ENCODE assay signal across 11 cellular contexts in genomic region chr20:54197621-54198604, GRCh38. TPM values are rescaled to one million over a fixed set of nuclear protein-coding genes. Genes with fewer than 3 reads are reported as not detected.
A peak's percentile ranks its signal among the peaks of the same experiment; 100 is the strongest.
DNase-seq lines count a peak whose midpoint lies in the region; ATAC-seq, FAIRE-seq and TF ChIP-seq lines count a peak whose summit lies in the region.
"Had no signal": no experiment of that assay in that cellular context is flagged by ENCODE, and none has a peak within 500 bp of the region (broad histone marks: within the 10 kb centered on the region; RNA-seq: fewer than 3 reads in every experiment).

No MANE protein-coding gene starts in this region.

- POLR2A ChIA-PET in Caco-2 (lab: Charles Lee) (no interaction called here), T-cell (lab: Charles Lee) (interaction anchor here in 1 of 2 donors (1.2 kb wide), 1 partner anchor 10 kb away, joined by 3 read pairs; the partner anchor contains the start of gene PFDN4)

- H3K9me3 Mint-ChIP-seq in Caco-2 (ENCODE audit: unreplicated experiment) (no peaks in the 10 kb centered on the region), T-cell (no peaks in the 10 kb centered on the region)
- H3K9me3 Mint-ChIP-seq: nephron progenitor cell had no signal

- no peak overlapping the region for H3K9ac ChIP-seq in keratinocyte (ENCODE audit: control insufficient read depth, extremely low read depth, insufficient read depth, low read length)

- H3K27ac ChIP-seq in keratinocyte (ENCODE audit: control insufficient read depth, insufficient read depth, low read length), result no peak overlapping the region
- H3K27ac ChIP-seq: colonic mucosa, HL-60 had no signal

- H3K36me3 ChIP-seq in Caco-2 (ENCODE audit: control insufficient read depth, insufficient read depth, low read length), result no peaks in the 10 kb centered on the region
- H3K36me3 ChIP-seq in keratinocyte (ENCODE audit: control insufficient read depth in 2 of 2, extremely low read depth in 1 of 2, insufficient read depth in 2 of 2, low read length in 2 of 2), result no peaks in the 10 kb centered on the region
- H3K36me3 ChIP-seq: colonic mucosa had no signal

- H3K4me1 Mint-ChIP-seq in Caco-2 (ENCODE audit: low read depth, unreplicated experiment) (peaks cover 11% of the 10 kb centered on the region), T-cell (no peaks in the 10 kb centered on the region)

- no peak overlapping the region for H3K4me2 ChIP-seq in keratinocyte (ENCODE audit: control insufficient read depth, extremely low read depth, insufficient read depth, low read depth, low read length)

- CTCF ChIA-PET in Caco-2 (lab: Charles Lee) (interaction anchor here (1.0 to 6.0 kb wide), 4 partner anchors 10 to 169 kb away, joined by 3 to 84 read pairs (median 12); partner anchors contain the start of gene PFDN4), T-cell (lab: Charles Lee) (interaction anchor here in 1 of 2 donors (0.6 to 1.4 kb wide), 7 partner anchors 17 to 1957 kb away, joined by 3 to 6 read pairs (median 3); no protein-coding TSS in a partner anchor)

- H3K4me3 Mint-ChIP-seq in Caco-2 (ENCODE audit: unreplicated experiment), result no peak overlapping the region
- no peak overlapping the region for H3K4me3 Mint-ChIP-seq in T-cell
- H3K4me3 Mint-ChIP-seq: nephron progenitor cell had no signal

- peak in 1 of 2 experiments; percentile 59 for DNase-seq in Caco-2
- DNase-seq in HuH-7 (ENCODE audit: low spot score), result peak; percentile 41
- no peak for DNase-seq in keratinocyte (ENCODE audit: low read depth, low spot score)
- DNase-seq in T-cell, result no peak
- DNase-seq in left cardiac atrium, result no peak
- DNase-seq: colonic mucosa, nephron progenitor cell had no signal

- intact Hi-C loops in Caco-2 (cut with micrococcal nuclease; ENCODE audit: unreplicated experiment), result loop anchor here (2.0 to 5.0 kb wide), 2 partner anchors 65 to 621 kb away; no protein-coding TSS in a partner anchor
- intact Hi-C loops in left cardiac atrium (cut with DNase I), result loop anchor here (2.0 to 5.0 kb wide), 2 partner anchors 86 to 101 kb away; no protein-coding TSS in a partner anchor

- no peaks in the 10 kb centered on the region for H3K9me1 ChIP-seq in keratinocyte (ENCODE audit: control insufficient read depth, extremely low read depth, insufficient read depth, low read length)

- FAIRE-seq in keratinocyte (lab: Jason Lieb, UNC), result peak; percentile 86

- H3K27ac Mint-ChIP-seq in Caco-2 (ENCODE audit: unreplicated experiment), result no peak overlapping the region
- H3K27ac Mint-ChIP-seq in T-cell, result no peak overlapping the region
- H3K27ac Mint-ChIP-seq: nephron progenitor cell had no signal

- H4K20me1 ChIP-seq in keratinocyte (ENCODE audit: control insufficient read depth, extremely low read depth, insufficient read depth, low read length), result no peaks in the 10 kb centered on the region

- BruUV-seq in Caco-2 (replicated peaks; lab: Mats Ljungman, UMichigan), result no TSS peak

- H3K27me3 Mint-ChIP-seq in Caco-2 (ENCODE audit: insufficient read depth, unreplicated experiment) (peaks cover 15% of the 10 kb centered on the region), T-cell (peaks cover 2 to 8% of the 10 kb centered on the region in 2 donors)

- H3K9me3 ChIP-seq in Caco-2 (no peaks in the 10 kb centered on the region), keratinocyte (ENCODE audit: control insufficient read depth, low read depth, low read length) (no peaks in the 10 kb centered on the region)
- H3K9me3 ChIP-seq: colonic mucosa had no signal

- no peaks in the 10 kb centered on the region; the same call in 1 of the 2 replicates for H3K27me3 ChIP-seq in Caco-2 (replicated peaks; ENCODE audit: control insufficient read depth, insufficient read depth, low read length)
- no peaks in the 10 kb centered on the region for H3K27me3 ChIP-seq in keratinocyte (ENCODE audit: control insufficient read depth, extremely low read depth, insufficient read depth, low read length)
- H3K27me3 ChIP-seq: colonic mucosa had no signal

- H3K36me3 Mint-ChIP-seq in Caco-2 (ENCODE audit: insufficient read depth, unreplicated experiment) (no peaks in the 10 kb centered on the region), T-cell (no peaks in the 10 kb centered on the region)

- H3K4me1 ChIP-seq in Caco-2 (peaks cover 6% of the 10 kb centered on the region; the same call in 1 of the 2 replicates), keratinocyte (ENCODE audit: control insufficient read depth, extremely low read depth, insufficient read depth, low read length) (peaks cover 44% of the 10 kb centered on the region)
- H3K4me1 ChIP-seq: colonic mucosa had no signal

- H2AFZ ChIP-seq in keratinocyte (ENCODE audit: control insufficient read depth, low read length), result no peak overlapping the region

- H3K79me2 ChIP-seq in keratinocyte (ENCODE audit: control insufficient read depth, insufficient read depth, low read length), result no peaks in the 10 kb centered on the region

- ATAC-seq in SK-N-SH treated with all-trans-retinoic acid at 6 μM for 48 hours, result peak; percentile 79
- ATAC-seq in GM19467 (IDR thresholded peaks at IDR 0.05; ENCODE audit: unreplicated experiment), result no peak
- no peak for ATAC-seq in GM19395 (IDR thresholded peaks at IDR 0.05; ENCODE audit: unreplicated experiment)
- no peak for ATAC-seq in T-cell (replicated peaks in 1 of 4)
- no peak for ATAC-seq in left cardiac atrium

- H3K4me3 ChIP-seq in Caco-2 (ENCODE audit: low read depth, low read length) (no peak overlapping the region), keratinocyte (ENCODE audit: control insufficient read depth in 2 of 3, extremely low read depth in 1 of 3, insufficient read depth in 2 of 3, low read depth in 1 of 3, low read length in 3 of 3) (no peak overlapping the region)
- H3K4me3 ChIP-seq: colonic mucosa had no signal

- dilution Hi-C loops in keratinocyte (cut with MboI; ENCODE audit: extremely low pct_ligation_motif_present, low sequenced_read_pairs), result no loop called here

- TF ChIP-seq CTCF in Caco-2 (IDR thresholded peaks at IDR 0.05; ENCODE audit: insufficient read depth in 1 of 2, low read depth in 1 of 2, low read length in 1 of 2, severe bottlenecking in 1 of 2, unreplicated experiment in 1 of 2) (peak; percentile 44 to 51), keratinocyte (optimal IDR thresholded peaks at IDR 0.05 in 1 of 3, IDR thresholded peaks at IDR 0.05 in 1 of 3, conservative IDR thresholded peaks at IDR 0.05 in 1 of 3; ENCODE audit: extremely low read depth in 1 of 3, insufficient read depth in 2 of 3, low read length in 3 of 3) (peak; percentile 34 to 76 (median 58))

TF ChIP-seq in SK-N-SH treated with all-trans-retinoic acid at 6 μM for 48 hours, 23 proteins besides CTCF, POLR2A, EP300 and RAD21 (continues in another document):
- TF ChIP-seq ZNF70 (CRISPR knock-in tag; IDR thresholded peaks at IDR 0.05), result no peak
- no peak for TF ChIP-seq ZNF565 (CRISPR knock-in tag; conservative IDR thresholded peaks at IDR 0.05; ENCODE audit: low read depth)
- no peak for TF ChIP-seq PATZ1 (CRISPR knock-in tag; IDR thresholded peaks at IDR 0.05; ENCODE audit: borderline replicate concordance)
- TF ChIP-seq ARNTL (CRISPR knock-in tag; IDR thresholded peaks at IDR 0.05; ENCODE audit: borderline replicate concordance, low read depth), result no peak
- no peak for TF ChIP-seq TCF4 (CRISPR knock-in tag; IDR thresholded peaks at IDR 0.05; ENCODE audit: borderline replicate concordance)
- no peak for TF ChIP-seq CSDC2 (CRISPR knock-in tag; IDR thresholded peaks at IDR 0.05)
- no peak for TF ChIP-seq ISL1 (CRISPR knock-in tag; IDR thresholded peaks at IDR 0.05)

RNA-seq across cellular contexts. Expression of gene PFDN4, which starts 10.0 kb away (rescaled TPM):
- 86.7 and 93.4 TPM in 2 replicates for total RNA-seq in Caco-2 (2022)
- polyA plus RNA-seq in keratinocyte, result 19.1 to 65.7 TPM (median 39.5 TPM) in 3 replicates
- 34.8 TPM for polyA plus RNA-seq in keratinocyte (2011; ENCODE audit: low read depth)
- 48.6 and 86.9 TPM in 2 replicates for polyA plus RNA-seq in keratinocyte (2011; cell fraction: cytosol; rRNA removed)
- 16.4 and 26.9 TPM in 2 replicates for polyA plus RNA-seq in keratinocyte (2011; cell fraction: nucleus; rRNA removed)
- 38.9 and 41.8 TPM in 2 replicates for polyA plus RNA-seq in keratinocyte (2012; ENCODE audit: low replicate concordance)
- 1.5 to 8.1 TPM in 2 of 3 replicates, not detected in the other for polyA minus RNA-seq in keratinocyte
- 4.4 TPM for polyA minus RNA-seq in keratinocyte (2011; cell fraction: cytosol; rRNA and poly(A)+ RNA removed)
- polyA minus RNA-seq in keratinocyte (2011; cell fraction: nucleus; rRNA and poly(A)+ RNA removed), result 1.7 and 3.3 TPM in 2 replicates
- total RNA-seq in T-cell, result 10 to 100 TPM; 14.9 to 19.2 (median 17.6) TPM
- total RNA-seq in left cardiac atrium, result 10 to 100 TPM; 22.1 to 22.2 TPM

RNA-seq across cellular contexts. Expression of gene CYP24A1, which starts 24.1 kb away (rescaled TPM):
- total RNA-seq in Caco-2 (2022) (3.6 and 3.7 TPM in 2 replicates), T-cell (under 1 TPM in 4 of 5 donors, not detected in 1; 0.13 to 0.79 (median 0.42) TPM), left cardiac atrium (not detected)
- 7.3 to 18.2 TPM (median 7.7 TPM) in 3 replicates for polyA plus RNA-seq in keratinocyte
- not detected for polyA plus RNA-seq in keratinocyte (2011; ENCODE audit: low read depth)
- polyA plus RNA-seq in keratinocyte (2011; cell fraction: cytosol; rRNA removed), result 4.8 and 7.8 TPM in 2 replicates
- 34.1 and 38.0 TPM in 2 replicates for polyA plus RNA-seq in keratinocyte (2011; cell fraction: nucleus; rRNA removed)
- 5.9 TPM in 1 of 2 replicates, not detected in the other for polyA plus RNA-seq in keratinocyte (2012; ENCODE audit: low replicate concordance)
- polyA minus RNA-seq in keratinocyte, result 21.2 to 41.0 TPM (median 33.8 TPM) in 3 replicates
- polyA minus RNA-seq in keratinocyte (2011; cell fraction: cytosol; rRNA and poly(A)+ RNA removed), result 27.0 TPM
- 18.9 and 23.8 TPM in 2 replicates for polyA minus RNA-seq in keratinocyte (2011; cell fraction: nucleus; rRNA and poly(A)+ RNA removed)
